Comparison of ENCODE assay signal across 16 cellular contexts in genomic region chr5:42642006-42642405, GRCh38.
DNase-seq lines count a peak whose midpoint lies in the region; ATAC-seq and TF ChIP-seq lines count a peak whose summit lies in the region.
"Had no signal": no experiment of that assay in that cellular context is flagged by ENCODE, and none has a peak within 500 bp of the region (broad histone marks: within the 10 kb centered on the region; RNA-seq: fewer than 3 reads in every experiment).

No MANE protein-coding gene starts in this region.

- TF ChIP-seq CTCF in RWPE2 (IDR thresholded peaks at IDR 0.05; ENCODE audit: poor library complexity, severe bottlenecking) (no peak), epithelial cell of esophagus (IDR thresholded peaks at IDR 0.05; ENCODE audit: insufficient read depth, low read depth, low read length, missing control alignments) (no peak), heart right ventricle (IDR thresholded peaks at IDR 0.05) (no peak)

- H3K27ac Mint-ChIP-seq in activated CD8-positive, alpha-beta memory T cell treated with anti-CD3 and anti-CD28 coated beads, Interleukin-2, amount 10 ng/mL, durations not matched to agents 7 days and 5 days, result no peak overlapping the region
- H3K27ac Mint-ChIP-seq: CD14-positive monocyte; CD4-positive, alpha-beta memory T cell; H9; IgD-negative memory B cell had no signal

- WGBS in mesodermal cell (ENCODE audit: insufficient coverage in 2 of 2), 2 experiments, result 95 to 97% methylated on average over 4 of the region's 4 CpGs
- 95 to 96% methylated on average over 4 of the region's 4 CpGs for WGBS in heart right ventricle, 2 donors

- DNase-seq in RWPE2 (ENCODE audit: low spot score), result no peak
- DNase-seq in epithelial cell of esophagus (ENCODE audit: low read depth), result peak; percentile 54
- DNase-seq in activated CD8-positive, alpha-beta memory T cell treated with anti-CD3 and anti-CD28 coated beads, Interleukin-2, amount 10 ng/mL, durations not matched to agents 7 days and 5 days, result no peak
- DNase-seq in heart right ventricle, result no peak
- DNase-seq in NCI-H524 (lab: John Stamatoyannopoulos, UW), result no peak
- DNase-seq in MV-4-11 (lab: John Stamatoyannopoulos, UW), result no peak
- DNase-seq: CD4-positive, alpha-beta memory T cell; DMS153; DMS79; GDM1; H9 had no signal

- ATAC-seq in RWPE2 (ENCODE audit: low read depth) (no peak), heart right ventricle (no peak)
- ATAC-seq in activated CD8-positive, alpha-beta memory T cell treated with anti-CD3 and anti-CD28 coated beads, Interleukin-2, amount 10 ng/mL, durations not matched to agents 7 days and 5 days, result no peak
- ATAC-seq: HepG2 had no signal

- no peaks in the 10 kb centered on the region for H3K4me1 Mint-ChIP-seq in activated CD8-positive, alpha-beta memory T cell treated with anti-CD3 and anti-CD28 coated beads, Interleukin-2, amount 10 ng/mL, durations not matched to agents 7 days and 5 days
- H3K4me1 Mint-ChIP-seq: CD14-positive monocyte; CD4-positive, alpha-beta memory T cell; H9 had no signal

- H3K27me3 ChIP-seq in RWPE2 (ENCODE audit: insufficient read depth, poor library complexity, severe bottlenecking) (no peaks in the 10 kb centered on the region), heart right ventricle (no peaks in the 10 kb centered on the region)
- H3K27me3 ChIP-seq: BLaER1 had no signal

- no peaks in the 10 kb centered on the region for H3K9me3 ChIP-seq in RWPE2 (ENCODE audit: severe bottlenecking)
- H3K9me3 ChIP-seq in mesodermal cell (ENCODE audit: control insufficient read depth, low read length), result no peaks in the 10 kb centered on the region
- H3K9me3 ChIP-seq in heart right ventricle, result no peaks in the 10 kb centered on the region
- H3K9me3 ChIP-seq: BLaER1 had no signal

- H3K36me3 ChIP-seq in RWPE2 (ENCODE audit: low read depth) (no peaks in the 10 kb centered on the region), mesodermal cell (ENCODE audit: control insufficient read depth, insufficient read depth, low read length) (no peaks in the 10 kb centered on the region), heart right ventricle (no peaks in the 10 kb centered on the region)
- H3K36me3 ChIP-seq: BLaER1 had no signal

- CTCF ChIA-PET in activated CD8-positive, alpha-beta memory T cell treated with anti-CD3 and anti-CD28 coated beads, Interleukin-2, amount 10 ng/mL, durations not matched to agents 7 days and 5 days (lab: Charles Lee), result no interaction called here

- no peak overlapping the region for H3K4me3 ChIP-seq in RWPE2 (ENCODE audit: severe bottlenecking)
- no peak overlapping the region for H3K4me3 ChIP-seq in epithelial cell of esophagus (ENCODE audit: low read length)
- no peak overlapping the region for H3K4me3 ChIP-seq in mesodermal cell (ENCODE audit: extremely low read depth, insufficient read depth, low read length, poor library complexity, severe bottlenecking)
- no peak overlapping the region for H3K4me3 ChIP-seq in heart right ventricle
- H3K4me3 ChIP-seq: BLaER1 had no signal

- peaks cover 12% of the 10 kb centered on the region for H3K4me1 ChIP-seq in RWPE2 (ENCODE audit: insufficient read depth, poor library complexity, severe bottlenecking)
- H3K4me1 ChIP-seq in mesodermal cell (ENCODE audit: control insufficient read depth, insufficient read depth, low read length, poor library complexity, severe bottlenecking), result peaks cover 5% of the 10 kb centered on the region
- peaks cover 0 to 14% (median 0%) of the 10 kb centered on the region in 9 donors for H3K4me1 ChIP-seq in heart right ventricle
- H3K4me1 ChIP-seq: BLaER1 had no signal

- H3K4me3 Mint-ChIP-seq in activated CD8-positive, alpha-beta memory T cell treated with anti-CD3 and anti-CD28 coated beads, Interleukin-2, amount 10 ng/mL, durations not matched to agents 7 days and 5 days, result no peak overlapping the region
- H3K4me3 Mint-ChIP-seq: CD14-positive monocyte; CD4-positive, alpha-beta memory T cell; H9; IgD-negative memory B cell had no signal

- H3K9me3 Mint-ChIP-seq in activated CD8-positive, alpha-beta memory T cell treated with anti-CD3 and anti-CD28 coated beads, Interleukin-2, amount 10 ng/mL, durations not matched to agents 7 days and 5 days (ENCODE audit: low read depth), result no peaks in the 10 kb centered on the region
- H3K9me3 Mint-ChIP-seq: H9 had no signal

- H3K36me3 Mint-ChIP-seq in activated CD8-positive, alpha-beta memory T cell treated with anti-CD3 and anti-CD28 coated beads, Interleukin-2, amount 10 ng/mL, durations not matched to agents 7 days and 5 days, result no peaks in the 10 kb centered on the region
- H3K36me3 Mint-ChIP-seq: CD14-positive monocyte; CD4-positive, alpha-beta memory T cell had no signal

- H3K27ac ChIP-seq in RWPE2 (ENCODE audit: poor library complexity, severe bottlenecking) (peak overlapping the region; percentile 38), mesodermal cell (ENCODE audit: low read depth, low read length, severe bottlenecking) (peak overlapping the region; percentile 87), heart right ventricle (no peak overlapping the region)
- H3K27ac ChIP-seq: BLaER1 had no signal

- H3K27me3 Mint-ChIP-seq in activated CD8-positive, alpha-beta memory T cell treated with anti-CD3 and anti-CD28 coated beads, Interleukin-2, amount 10 ng/mL, durations not matched to agents 7 days and 5 days, result peaks cover 23% of the 10 kb centered on the region
- H3K27me3 Mint-ChIP-seq: IgD-negative memory B cell had no signal

- intact Hi-C loops in heart right ventricle (cut with DNase I), result no loop called here

Comparison
In these comparisons a context has a peak if more than half of its experiments do, and no peak if none do; other contexts are left out.
1. H3K27ac ChIP-seq: peak in RWPE2 (single experiment) and mesodermal cell (single experiment); none in heart right ventricle (0 of 10).